ENCODE assay signal across 1 cellular context in the genomic region with DNA sequence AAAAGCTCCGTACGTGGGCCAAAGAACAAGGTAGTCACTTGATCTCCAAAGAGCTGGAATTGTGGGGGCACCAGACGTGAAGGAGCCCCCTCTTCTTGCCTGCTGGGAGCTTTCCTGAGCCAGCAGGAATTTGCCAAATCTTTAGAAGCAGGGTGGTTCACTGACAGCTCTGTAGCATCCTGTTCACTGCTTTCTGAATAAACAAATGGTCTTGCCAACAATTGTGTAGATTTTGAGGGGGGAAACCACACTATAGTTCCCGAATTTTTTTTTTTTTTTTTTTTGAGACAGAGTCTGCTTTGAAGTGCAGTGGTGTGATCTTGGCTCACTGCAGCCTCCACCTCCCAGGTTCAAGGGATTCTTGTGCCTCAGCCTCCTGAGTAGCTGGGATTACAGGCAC.
TF ChIP-seq lines count a peak whose summit lies in the region.

No MANE protein-coding gene starts in this region.

TF ChIP-seq in SK-N-SH treated with all-trans-retinoic acid at 6 μM for 48 hours, 23 proteins besides CTCF, POLR2A, EP300 and RAD21 (continued from another document):
- TF ChIP-seq TSHZ2 (CRISPR knock-in tag; IDR thresholded peaks at IDR 0.05), result no peak
- no peak for TF ChIP-seq BACH2 (CRISPR knock-in tag; IDR thresholded peaks at IDR 0.05; ENCODE audit: borderline replicate concordance)
- TF ChIP-seq ZFP30 (CRISPR knock-in tag; IDR thresholded peaks at IDR 0.05), result no peak
- no peak for TF ChIP-seq ISL1 (CRISPR knock-in tag; IDR thresholded peaks at IDR 0.05)
- TF ChIP-seq PPARA (CRISPR knock-in tag; IDR thresholded peaks at IDR 0.05; ENCODE audit: borderline replicate concordance), result no peak
- no peak for TF ChIP-seq TCF4 (CRISPR knock-in tag; IDR thresholded peaks at IDR 0.05; ENCODE audit: borderline replicate concordance)
- TF ChIP-seq ZFP3 (CRISPR knock-in tag; IDR thresholded peaks at IDR 0.05), result no peak
- TF ChIP-seq GLIS3 (CRISPR knock-in tag; IDR thresholded peaks at IDR 0.05), result no peak
- TF ChIP-seq OSR1 (CRISPR knock-in tag; IDR thresholded peaks at IDR 0.05), result no peak
- no peak for TF ChIP-seq SNAI2 (CRISPR knock-in tag; IDR thresholded peaks at IDR 0.05)
